Comparison of ENCODE assay signal across 1 cellular context in genomic region chr7:28409716-28410627, GRCh38.
TF ChIP-seq lines count a peak whose summit lies in the region.

No MANE protein-coding gene starts in this region.

TF ChIP-seq in GM23338, 12 proteins besides CTCF, POLR2A, EP300 and RAD21 (continued from another document):
- TF ChIP-seq REST (IDR thresholded peaks at IDR 0.05; ENCODE audit: unreplicated experiment) = no peak
